ENCODE assay signal across 8 cellular contexts in the genomic region with DNA sequence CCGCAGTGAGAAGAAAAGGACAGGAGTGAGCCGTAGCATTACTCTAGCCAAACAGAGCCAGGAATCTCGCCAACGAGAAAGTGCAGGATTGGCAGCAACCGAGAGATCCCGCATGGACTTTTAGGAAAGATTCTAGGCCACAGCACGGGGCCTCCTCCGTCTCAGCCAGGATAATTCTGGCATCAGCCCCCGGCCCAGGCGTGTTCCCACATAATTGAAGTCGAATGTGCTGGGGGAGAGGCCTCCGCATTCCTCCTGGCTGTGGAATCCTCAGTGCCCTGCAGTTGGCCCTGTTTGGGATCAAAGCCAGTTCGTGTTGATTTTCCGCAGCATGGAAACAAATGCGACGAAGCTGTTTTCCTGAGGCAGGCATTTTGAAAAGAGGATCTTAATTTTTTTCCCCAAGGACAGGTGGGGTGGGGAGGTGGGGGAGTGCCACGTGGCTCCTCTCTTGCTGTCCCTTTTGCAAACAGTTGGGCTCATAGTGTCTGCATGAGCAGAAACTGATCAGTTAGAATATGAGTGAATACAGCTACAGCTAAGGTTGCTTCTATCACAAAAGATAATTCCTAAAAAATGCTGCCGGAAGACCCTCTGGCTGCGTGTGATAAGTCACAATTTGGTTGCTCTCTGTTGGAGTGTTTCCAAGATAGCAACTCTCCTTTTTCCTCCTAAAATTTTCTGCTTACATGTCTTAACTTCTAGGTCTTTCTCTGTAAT. TPM values are rescaled to one million over a fixed set of nuclear protein-coding genes. Genes with fewer than 3 reads are reported as not detected.
DNase-seq lines count a peak whose midpoint lies in the region; ATAC-seq and TF ChIP-seq lines count a peak whose summit lies in the region.
"Had no signal": no experiment of that assay in that cellular context is flagged by ENCODE, and none has a peak within 500 bp of the region (broad histone marks: within the 10 kb centered on the region; RNA-seq: fewer than 3 reads in every experiment).

No MANE protein-coding gene starts in this region.

- ATAC-seq in HG03097 (IDR thresholded peaks at IDR 0.05; ENCODE audit: low FRiP score, unreplicated experiment), result no peak
- ATAC-seq in GM21515 (IDR thresholded peaks at IDR 0.05; ENCODE audit: unreplicated experiment), result no peak

- TF ChIP-seq POLR2A in vagina (IDR thresholded peaks at IDR 0.05), result no peak

- H3K9me3 ChIP-seq in SK-N-MC (ENCODE audit: low read depth, low read length), result no peaks in the 10 kb centered on the region
- no peaks in the 10 kb centered on the region for H3K9me3 ChIP-seq in muscle layer of duodenum (ENCODE audit: control insufficient read depth in 1 of 2, low read length in 2 of 2)
- H3K9me3 ChIP-seq in vagina, result no peaks in the 10 kb centered on the region

- peak overlapping the region; percentile 75 for H3K4me3 ChIP-seq in SK-N-MC
- H3K4me3 ChIP-seq in fibroblast of villous mesenchyme (ENCODE audit: low read depth, low read length), result no peak overlapping the region
- peak overlapping the region in 1 of 2 donors; percentile 38 for H3K4me3 ChIP-seq in muscle layer of duodenum (ENCODE audit: low read depth in 1 of 2, low read length in 2 of 2)
- peak overlapping the region; percentile 4 to 24 for H3K4me3 ChIP-seq in vagina

- H3K36me3 ChIP-seq in SK-N-MC (ENCODE audit: insufficient read depth, low read length) (no peaks in the 10 kb centered on the region), muscle layer of duodenum (ENCODE audit: control insufficient read depth in 1 of 2, insufficient read depth in 2 of 2, low read length in 2 of 2) (no peaks in the 10 kb centered on the region), vagina (no peaks in the 10 kb centered on the region)

- H3K27ac ChIP-seq in SK-N-MC (peak overlapping the region; percentile 99), muscle layer of duodenum (ENCODE audit: low read length) (peak overlapping the region; percentile 64), vagina (peak overlapping the region; percentile 83)

- H3K9ac ChIP-seq in SK-N-MC (ENCODE audit: insufficient read length), result peak overlapping the region; percentile 75

- TF ChIP-seq CTCF in fibroblast of villous mesenchyme (IDR thresholded peaks at IDR 0.05; ENCODE audit: insufficient read depth, low read depth, low read length) (no peak), vagina (IDR thresholded peaks at IDR 0.05) (no peak)

- peak; percentile 82 for DNase-seq in SK-N-MC (ENCODE audit: low read depth, low spot score)
- DNase-seq in fibroblast of villous mesenchyme (ENCODE audit: low read depth), result peak; percentile 71
- DNase-seq in vagina (ENCODE audit: extremely low spot score in 2 of 2), result peak in 1 of 2 donors; percentile 91
- no peak for DNase-seq in NCI-H2107 (lab: John Stamatoyannopoulos, UW)
- DNase-seq: naive B cell had no signal

- H3K27me3 ChIP-seq in muscle layer of duodenum (ENCODE audit: low read depth, low read length) (no peaks in the 10 kb centered on the region), vagina (no peaks in the 10 kb centered on the region)

- intact Hi-C loops in vagina (cut with DNase I), result loop anchor here (5.0 kb wide), 1 partner anchor 39 kb away; the partner anchor contains the start of gene ATXN2

- peaks cover 4 to 17% of the 10 kb centered on the region in 2 donors for H3K4me1 ChIP-seq in muscle layer of duodenum (ENCODE audit: control insufficient read depth in 1 of 2, insufficient read depth in 2 of 2, low read length in 2 of 2)
- H3K4me1 ChIP-seq in vagina, result peaks cover 25% of the 10 kb centered on the region

RNA-seq across cellular contexts. Expression of gene ATXN2, which starts 37.3 kb away (rescaled TPM):
- total RNA-seq in fibroblast of villous mesenchyme (48.3 and 71.7 TPM in 2 replicates), vagina (70.2 TPM)

RNA-seq across cellular contexts. Expression of gene BRAP, which starts 49.4 kb away (rescaled TPM):
- total RNA-seq in fibroblast of villous mesenchyme (18.7 and 22.9 TPM in 2 replicates), vagina (14.0 TPM)

RNA-seq across cellular contexts. Expression of gene ACAD10, which starts 49.5 kb away (rescaled TPM):
- 16.4 and 18.4 TPM in 2 replicates for total RNA-seq in fibroblast of villous mesenchyme
- 26.5 TPM for total RNA-seq in vagina
